In genomic region chr2:17851731-17852585, GRCh38 we compare ENCODE assay signal across 9 cellular contexts. TPM values are rescaled to one million over a fixed set of nuclear protein-coding genes. Genes with fewer than 3 reads are reported as not detected.
DNase-seq lines count a peak whose midpoint lies in the region; ATAC-seq, FAIRE-seq and TF ChIP-seq lines count a peak whose summit lies in the region.
"Had no signal": no experiment of that assay in that cellular context is flagged by ENCODE, and none has a peak within 500 bp of the region (broad histone marks: within the 10 kb centered on the region; RNA-seq: fewer than 3 reads in every experiment).

No MANE protein-coding gene starts in this region.

- no peaks in the 10 kb centered on the region for H3K9me3 ChIP-seq in astrocyte (ENCODE audit: insufficient read depth, low read depth, low read length)
- H3K9me3 ChIP-seq in iPS DF 6.9 (ENCODE audit: control insufficient read depth, insufficient read depth, low read length), result no peaks in the 10 kb centered on the region

- H3K4me1 Mint-ChIP-seq in astrocyte (ENCODE audit: low read depth, unreplicated experiment), result peaks cover 2% of the 10 kb centered on the region

- no peaks in the 10 kb centered on the region for H3K79me2 ChIP-seq in astrocyte (ENCODE audit: insufficient read depth, low read length)

- H2AFZ ChIP-seq in astrocyte (ENCODE audit: low read depth, low read length), result no peak overlapping the region

- no peak overlapping the region for H3K4me2 ChIP-seq in astrocyte (ENCODE audit: low read length)

- H3K27ac ChIP-seq in astrocyte (ENCODE audit: low read depth, low read length), result no peak overlapping the region
- H3K27ac ChIP-seq in iPS DF 6.9 (ENCODE audit: low read length), result no peak overlapping the region

- H3K4me3 Mint-ChIP-seq in astrocyte (ENCODE audit: unreplicated experiment), result no peak overlapping the region

- H3K9ac ChIP-seq in astrocyte (ENCODE audit: low read length), result no peak overlapping the region

- peaks cover 13% of the 10 kb centered on the region for H3K27me3 Mint-ChIP-seq in astrocyte (ENCODE audit: low read depth, unreplicated experiment)

- H3K4me1 ChIP-seq in astrocyte (ENCODE audit: insufficient read depth, low read length), result no peaks in the 10 kb centered on the region
- H3K4me1 ChIP-seq in iPS DF 6.9 (ENCODE audit: control insufficient read depth, insufficient read depth, low read length), result no peaks in the 10 kb centered on the region

- DNase-seq in DMS 273 (lab: John Stamatoyannopoulos, UW; ENCODE audit: unreplicated experiment) (peak; percentile 85), DMS 273 treated with DMSO at 0.1 percent for 48 hours (lab: John Stamatoyannopoulos, UW) (no peak), NCI-H748 treated with DMSO at 0.1 percent for 48 hours (lab: John Stamatoyannopoulos, UW) (peak; percentile 33), astrocyte (ENCODE audit: low read depth) (peak; percentile 48), iPS DF 6.9 (ENCODE audit: low read depth, low spot score) (peak; percentile 18)
- DNase-seq in stimulated activated CD8-positive, alpha-beta memory T cell treated with anti-CD3 and anti-CD28 coated beads, Interleukin-4, amount 100 ng/mL, for 48 hours, result peak; percentile 52

- H3K36me3 Mint-ChIP-seq in astrocyte (ENCODE audit: low read depth, unreplicated experiment), result no peaks in the 10 kb centered on the region

- no peaks in the 10 kb centered on the region for H4K20me1 ChIP-seq in astrocyte (ENCODE audit: insufficient read depth, low read length)

- TF ChIP-seq CTCF in astrocyte (IDR thresholded peaks at IDR 0.05; ENCODE audit: insufficient read depth, low read depth, low read length), result peak; percentile 96

- no peaks in the 10 kb centered on the region for H3K9me3 Mint-ChIP-seq in astrocyte (ENCODE audit: unreplicated experiment)

- H3K36me3 ChIP-seq in astrocyte (ENCODE audit: insufficient read depth, low read length), result no peaks in the 10 kb centered on the region
- no peaks in the 10 kb centered on the region for H3K36me3 ChIP-seq in iPS DF 6.9 (ENCODE audit: control insufficient read depth, insufficient read depth, low read length)

- H3K27me3 ChIP-seq in astrocyte (ENCODE audit: insufficient read depth, low read length), result peaks cover 2% of the 10 kb centered on the region
- H3K27me3 ChIP-seq in iPS DF 6.9 (ENCODE audit: control insufficient read depth, insufficient read depth, low read length), result no peaks in the 10 kb centered on the region

- no peak overlapping the region for H3K27ac Mint-ChIP-seq in astrocyte (ENCODE audit: unreplicated experiment)

- FAIRE-seq in astrocyte (lab: Jason Lieb, UNC), result no peak
- FAIRE-seq: A204.1 had no signal

- peak; percentile 89 for ATAC-seq in GM19463 (IDR thresholded peaks at IDR 0.05; ENCODE audit: unreplicated experiment)
- peak; percentile 84 for ATAC-seq in HG03460 (IDR thresholded peaks at IDR 0.05; ENCODE audit: unreplicated experiment)

- no peak overlapping the region for H3K4me3 ChIP-seq in astrocyte (ENCODE audit: insufficient read depth, low read depth, low read length)
- H3K4me3 ChIP-seq in iPS DF 6.9 (ENCODE audit: low read length), result no peak overlapping the region

- WGBS in iPS DF 6.9 (ENCODE audit: insufficient coverage, insufficient read length), result no CpG with 5 or more reads among the region's 9 CpGs

RNA-seq across cellular contexts. Expression of gene KCNS3, which starts 26.5 kb away (rescaled TPM):
- 0.84 and 1.7 TPM in 2 replicates for total RNA-seq in astrocyte

RNA-seq across cellular contexts. Expression of gene MSGN1, which starts 35.7 kb away (rescaled TPM):
- not detected in 2 replicates for total RNA-seq in astrocyte
